Comparison of ENCODE assay signal across 1 cellular context in the genomic region with DNA sequence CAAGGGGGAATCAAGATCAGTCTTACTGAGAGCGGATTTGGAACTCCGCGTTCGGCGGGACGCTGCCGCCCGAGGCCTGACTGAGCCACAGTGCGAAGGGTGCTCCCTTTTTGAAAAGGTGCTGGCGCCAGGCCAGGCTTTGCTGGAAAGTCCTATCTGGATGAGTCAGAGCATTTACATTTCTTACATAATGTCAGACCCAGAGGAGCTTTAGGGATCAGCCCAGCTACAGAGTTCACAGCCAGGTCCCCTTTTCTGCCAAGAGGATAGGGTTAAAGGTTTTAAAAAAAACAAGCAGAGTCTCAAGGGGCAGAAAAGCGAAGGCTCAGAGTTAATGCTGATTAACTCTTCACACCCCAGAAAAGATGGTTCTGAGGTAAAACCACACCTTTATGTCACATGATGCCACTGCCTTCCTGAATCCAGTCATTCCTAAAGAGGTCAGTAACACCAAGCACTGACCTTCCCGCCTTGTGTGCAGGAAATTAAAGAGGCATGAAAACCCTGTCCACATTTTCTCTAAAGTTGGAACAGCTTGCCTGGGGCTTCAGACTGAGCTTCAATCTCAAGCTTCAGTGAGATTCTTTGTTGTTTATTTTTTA.
A peak's percentile ranks its signal among the peaks of the same experiment; 100 is the strongest.
TF ChIP-seq lines count a peak whose summit lies in the region.

No MANE protein-coding gene starts in this region.

TF ChIP-seq in GM12878, 131 proteins besides CTCF, POLR2A, EP300 and RAD21 (continued from another document and continues in another):
- TF ChIP-seq MEF2A (IDR thresholded peaks at IDR 0.05; ENCODE audit: insufficient read depth, low read depth, low read length) (0 out of 2 replicates have a peak, but pooled peaks have one; percentile 36), JUNB (IDR thresholded peaks at IDR 0.05) (peak; percentile 75), MTA2 (IDR thresholded peaks at IDR 0.05; ENCODE audit: low read depth) (peak; percentile 58), TAF1 (IDR thresholded peaks at IDR 0.05; ENCODE audit: borderline replicate concordance, low read depth, low read length) (0 out of 2 replicates have a peak, but pooled peaks have one; percentile 20), PAX5 (IDR thresholded peaks at IDR 0.05; ENCODE audit: borderline replicate concordance, low read depth, low read length) (no peak), USF1 (IDR thresholded peaks at IDR 0.05; ENCODE audit: borderline replicate concordance, extremely low read length, insufficient read depth, low read depth, low read length) (peak; percentile 15), CREM (IDR thresholded peaks at IDR 0.05; ENCODE audit: low read depth) (no peak), KAT2A (conservative IDR thresholded peaks at IDR 0.05; ENCODE audit: control insufficient read depth, low read depth, low read length) (no peak), CUX1 (IDR thresholded peaks at IDR 0.05; ENCODE audit: insufficient replicate concordance, low read depth, low read length) (no peak), SRF (IDR thresholded peaks at IDR 0.05; ENCODE audit: low read depth in 2 of 2, low read length in 2 of 2) (no peak), RUNX3 (IDR thresholded peaks at IDR 0.05; ENCODE audit: low read length) (peak; percentile 79), POU2F2 (IDR thresholded peaks at IDR 0.05; ENCODE audit: borderline replicate concordance, low read depth, low read length) (peak; percentile 93), SIX5 (IDR thresholded peaks at IDR 0.05; ENCODE audit: low read depth, low read length, severe bottlenecking) (no peak), RB1 (IDR thresholded peaks at IDR 0.05; ENCODE audit: borderline replicate concordance) (no peak), SREBF2 (IDR thresholded peaks at IDR 0.05; ENCODE audit: low read length) (no peak), HCFC1 (IDR thresholded peaks at IDR 0.05; ENCODE audit: low read length) (no peak), BHLHE40 (IDR thresholded peaks at IDR 0.05; ENCODE audit: borderline replicate concordance in 1 of 2, low read depth in 2 of 2, low read length in 1 of 2) (peak; percentile 11 to 30; a peak in 1 of 4 replicates), RFX5 (IDR thresholded peaks at IDR 0.05; ENCODE audit: low read depth, low read length) (no peak), GATAD2B (conservative IDR thresholded peaks at IDR 0.05; ENCODE audit: low read depth) (0 out of 2 replicates have a peak, but pooled peaks have one; percentile 24), SKIL (IDR thresholded peaks at IDR 0.05; ENCODE audit: low read depth, poor library complexity, severe bottlenecking) (peak; percentile 79), LARP7 (IDR thresholded peaks at IDR 0.05) (no peak), ELK1 (IDR thresholded peaks at IDR 0.05; ENCODE audit: low read depth, low read length) (no peak), NFYA (IDR thresholded peaks at IDR 0.05; ENCODE audit: borderline replicate concordance, low read depth, low read length) (no peak)
- TF ChIP-seq, protein P1, sequence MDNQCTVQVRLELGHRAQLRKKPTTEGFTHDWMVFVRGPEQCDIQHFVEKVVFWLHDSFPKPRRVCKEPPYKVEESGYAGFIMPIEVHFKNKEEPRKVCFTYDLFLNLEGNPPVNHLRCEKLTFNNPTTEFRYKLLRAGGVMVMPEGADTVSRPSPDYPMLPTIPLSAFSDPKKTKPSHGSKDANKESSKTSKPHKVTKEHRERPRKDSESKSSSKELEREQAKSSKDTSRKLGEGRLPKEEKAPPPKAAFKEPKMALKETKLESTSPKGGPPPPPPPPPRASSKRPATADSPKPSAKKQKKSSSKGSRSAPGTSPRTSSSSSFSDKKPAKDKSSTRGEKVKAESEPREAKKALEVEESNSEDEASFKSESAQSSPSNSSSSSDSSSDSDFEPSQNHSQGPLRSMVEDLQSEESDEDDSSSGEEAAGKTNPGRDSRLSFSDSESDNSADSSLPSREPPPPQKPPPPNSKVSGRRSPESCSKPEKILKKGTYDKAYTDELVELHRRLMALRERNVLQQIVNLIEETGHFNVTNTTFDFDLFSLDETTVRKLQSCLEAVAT (IDR thresholded peaks at IDR 0.05), result no peak
- TF ChIP-seq, protein P2, sequence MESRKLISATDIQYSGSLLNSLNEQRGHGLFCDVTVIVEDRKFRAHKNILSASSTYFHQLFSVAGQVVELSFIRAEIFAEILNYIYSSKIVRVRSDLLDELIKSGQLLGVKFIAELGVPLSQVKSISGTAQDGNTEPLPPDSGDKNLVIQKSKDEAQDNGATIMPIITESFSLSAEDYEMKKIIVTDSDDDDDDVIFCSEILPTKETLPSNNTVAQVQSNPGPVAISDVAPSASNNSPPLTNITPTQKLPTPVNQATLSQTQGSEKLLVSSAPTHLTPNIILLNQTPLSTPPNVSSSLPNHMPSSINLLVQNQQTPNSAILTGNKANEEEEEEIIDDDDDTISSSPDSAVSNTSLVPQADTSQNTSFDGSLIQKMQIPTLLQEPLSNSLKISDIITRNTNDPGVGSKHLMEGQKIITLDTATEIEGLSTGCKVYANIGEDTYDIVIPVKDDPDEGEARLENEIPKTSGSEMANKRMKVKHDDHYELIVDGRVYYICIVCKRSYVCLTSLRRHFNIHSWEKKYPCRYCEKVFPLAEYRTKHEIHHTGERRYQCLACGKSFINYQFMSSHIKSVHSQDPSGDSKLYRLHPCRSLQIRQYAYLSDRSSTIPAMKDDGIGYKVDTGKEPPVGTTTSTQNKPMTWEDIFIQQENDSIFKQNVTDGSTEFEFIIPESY (IDR thresholded peaks at IDR 0.05), result no peak
- TF ChIP-seq, protein P3, sequence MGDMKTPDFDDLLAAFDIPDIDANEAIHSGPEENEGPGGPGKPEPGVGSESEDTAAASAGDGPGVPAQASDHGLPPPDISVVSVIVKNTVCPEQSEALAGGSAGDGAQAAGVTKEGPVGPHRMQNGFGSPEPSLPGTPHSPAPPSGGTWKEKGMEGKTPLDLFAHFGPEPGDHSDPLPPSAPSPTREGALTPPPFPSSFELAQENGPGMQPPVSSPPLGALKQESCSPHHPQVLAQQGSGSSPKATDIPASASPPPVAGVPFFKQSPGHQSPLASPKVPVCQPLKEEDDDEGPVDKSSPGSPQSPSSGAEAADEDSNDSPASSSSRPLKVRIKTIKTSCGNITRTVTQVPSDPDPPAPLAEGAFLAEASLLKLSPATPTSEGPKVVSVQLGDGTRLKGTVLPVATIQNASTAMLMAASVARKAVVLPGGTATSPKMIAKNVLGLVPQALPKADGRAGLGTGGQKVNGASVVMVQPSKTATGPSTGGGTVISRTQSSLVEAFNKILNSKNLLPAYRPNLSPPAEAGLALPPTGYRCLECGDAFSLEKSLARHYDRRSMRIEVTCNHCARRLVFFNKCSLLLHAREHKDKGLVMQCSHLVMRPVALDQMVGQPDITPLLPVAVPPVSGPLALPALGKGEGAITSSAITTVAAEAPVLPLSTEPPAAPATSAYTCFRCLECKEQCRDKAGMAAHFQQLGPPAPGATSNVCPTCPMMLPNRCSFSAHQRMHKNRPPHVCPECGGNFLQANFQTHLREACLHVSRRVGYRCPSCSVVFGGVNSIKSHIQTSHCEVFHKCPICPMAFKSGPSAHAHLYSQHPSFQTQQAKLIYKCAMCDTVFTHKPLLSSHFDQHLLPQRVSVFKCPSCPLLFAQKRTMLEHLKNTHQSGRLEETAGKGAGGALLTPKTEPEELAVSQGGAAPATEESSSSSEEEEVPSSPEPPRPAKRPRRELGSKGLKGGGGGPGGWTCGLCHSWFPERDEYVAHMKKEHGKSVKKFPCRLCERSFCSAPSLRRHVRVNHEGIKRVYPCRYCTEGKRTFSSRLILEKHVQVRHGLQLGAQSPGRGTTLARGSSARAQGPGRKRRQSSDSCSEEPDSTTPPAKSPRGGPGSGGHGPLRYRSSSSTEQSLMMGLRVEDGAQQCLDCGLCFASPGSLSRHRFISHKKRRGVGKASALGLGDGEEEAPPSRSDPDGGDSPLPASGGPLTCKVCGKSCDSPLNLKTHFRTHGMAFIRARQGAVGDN (IDR thresholded peaks at IDR 0.05), result no peak; the same call in 1 of the 2 replicates
- TF ChIP-seq, protein P4, sequence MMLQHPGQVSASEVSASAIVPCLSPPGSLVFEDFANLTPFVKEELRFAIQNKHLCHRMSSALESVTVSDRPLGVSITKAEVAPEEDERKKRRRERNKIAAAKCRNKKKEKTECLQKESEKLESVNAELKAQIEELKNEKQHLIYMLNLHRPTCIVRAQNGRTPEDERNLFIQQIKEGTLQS (IDR thresholded peaks at IDR 0.05; ENCODE audit: borderline replicate concordance, extremely low read depth, low read depth, low read length), result 0 out of 2 replicates have a peak, but pooled peaks have one; percentile 16
- TF ChIP-seq, protein P5, sequence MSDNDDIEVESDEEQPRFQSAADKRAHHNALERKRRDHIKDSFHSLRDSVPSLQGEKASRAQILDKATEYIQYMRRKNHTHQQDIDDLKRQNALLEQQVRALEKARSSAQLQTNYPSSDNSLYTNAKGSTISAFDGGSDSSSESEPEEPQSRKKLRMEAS (IDR thresholded peaks at IDR 0.05; ENCODE audit: low read depth, low read length), result peak; percentile 33; the same call in 1 of the 2 replicates
- TF ChIP-seq, protein P6, sequence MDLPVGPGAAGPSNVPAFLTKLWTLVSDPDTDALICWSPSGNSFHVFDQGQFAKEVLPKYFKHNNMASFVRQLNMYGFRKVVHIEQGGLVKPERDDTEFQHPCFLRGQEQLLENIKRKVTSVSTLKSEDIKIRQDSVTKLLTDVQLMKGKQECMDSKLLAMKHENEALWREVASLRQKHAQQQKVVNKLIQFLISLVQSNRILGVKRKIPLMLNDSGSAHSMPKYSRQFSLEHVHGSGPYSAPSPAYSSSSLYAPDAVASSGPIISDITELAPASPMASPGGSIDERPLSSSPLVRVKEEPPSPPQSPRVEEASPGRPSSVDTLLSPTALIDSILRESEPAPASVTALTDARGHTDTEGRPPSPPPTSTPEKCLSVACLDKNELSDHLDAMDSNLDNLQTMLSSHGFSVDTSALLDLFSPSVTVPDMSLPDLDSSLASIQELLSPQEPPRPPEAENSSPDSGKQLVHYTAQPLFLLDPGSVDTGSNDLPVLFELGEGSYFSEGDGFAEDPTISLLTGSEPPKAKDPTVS (IDR thresholded peaks at IDR 0.05; ENCODE audit: low read depth, low read length), result no peak
- TF ChIP-seq, protein P7, sequence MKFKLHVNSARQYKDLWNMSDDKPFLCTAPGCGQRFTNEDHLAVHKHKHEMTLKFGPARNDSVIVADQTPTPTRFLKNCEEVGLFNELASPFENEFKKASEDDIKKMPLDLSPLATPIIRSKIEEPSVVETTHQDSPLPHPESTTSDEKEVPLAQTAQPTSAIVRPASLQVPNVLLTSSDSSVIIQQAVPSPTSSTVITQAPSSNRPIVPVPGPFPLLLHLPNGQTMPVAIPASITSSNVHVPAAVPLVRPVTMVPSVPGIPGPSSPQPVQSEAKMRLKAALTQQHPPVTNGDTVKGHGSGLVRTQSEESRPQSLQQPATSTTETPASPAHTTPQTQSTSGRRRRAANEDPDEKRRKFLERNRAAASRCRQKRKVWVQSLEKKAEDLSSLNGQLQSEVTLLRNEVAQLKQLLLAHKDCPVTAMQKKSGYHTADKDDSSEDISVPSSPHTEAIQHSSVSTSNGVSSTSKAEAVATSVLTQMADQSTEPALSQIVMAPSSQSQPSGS (IDR thresholded peaks at IDR 0.05; ENCODE audit: low read length), result 0 out of 2 replicates have a peak, but pooled peaks have one; percentile 50
